In the genomic region with DNA sequence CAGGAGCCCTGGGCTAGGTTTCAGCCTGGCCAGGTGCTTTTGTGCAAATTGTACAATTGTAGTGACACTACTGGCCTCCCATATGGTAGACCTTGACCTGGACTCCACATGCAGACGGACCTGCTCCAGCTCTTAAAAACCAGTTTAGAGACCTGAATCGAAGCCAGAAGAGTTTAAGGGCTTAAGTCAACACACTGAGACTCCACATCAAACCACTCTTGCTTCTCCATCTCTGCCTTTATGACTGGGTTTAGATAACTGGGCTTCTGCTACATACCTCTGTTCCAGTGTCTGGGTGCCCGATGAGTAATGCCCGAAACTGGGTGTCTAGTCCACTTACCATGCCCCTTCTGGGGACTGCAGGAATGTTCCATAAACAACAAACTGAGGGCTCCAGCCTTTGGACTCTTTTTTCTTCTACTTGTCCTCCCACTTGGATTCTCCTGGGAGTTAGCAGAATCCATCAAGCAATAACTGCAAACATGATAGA, we compare ENCODE assay signal across 10 cellular contexts. TPM values are rescaled to one million over a fixed set of nuclear protein-coding genes. Genes with fewer than 3 reads are reported as not detected.
A peak's percentile ranks its signal among the peaks of the same experiment; 100 is the strongest.
DNase-seq lines count a peak whose midpoint lies in the region; ATAC-seq and TF ChIP-seq lines count a peak whose summit lies in the region.
"Had no signal": no experiment of that assay in that cellular context is flagged by ENCODE, and none has a peak within 500 bp of the region (broad histone marks: within the 10 kb centered on the region; RNA-seq: fewer than 3 reads in every experiment).

No MANE protein-coding gene starts in this region.

- no peaks in the 10 kb centered on the region for H3K9me3 ChIP-seq in upper lobe of left lung
- H3K9me3 ChIP-seq in naive thymus-derived CD4-positive, alpha-beta T cell (ENCODE audit: control insufficient read depth in 2 of 3, low read length in 3 of 3): no peaks in the 10 kb centered on the region

- POLR2A ChIA-PET in activated CD8-positive, alpha-beta T cell treated with anti-CD3 and anti-CD28 coated beads for 36 hours (lab: Charles Lee): no interaction called here
- POLR2A ChIA-PET in activated CD8-positive, alpha-beta T cell treated with anti-CD3 and anti-CD28 coated beads, Interleukin-2, amount 10 ng/mL, durations not matched to agents 7 days and 5 days (lab: Charles Lee): interaction anchor here (0.9 kb wide), 1 partner anchor 10 kb away, joined by 3 read pairs; no protein-coding TSS in a partner anchor
- POLR2A ChIA-PET in naive thymus-derived CD4-positive, alpha-beta T cell (lab: Charles Lee): no interaction called here

- WGBS in upper lobe of left lung, 2 donors: 64 to 77% methylated on average over 4 of the region's 4 CpGs

- peak overlapping the region in 3 of 4 donors; percentile 17 to 87 (median 73) for H3K27ac ChIP-seq in upper lobe of left lung
- H3K27ac ChIP-seq in naive thymus-derived CD4-positive, alpha-beta T cell (ENCODE audit: low read depth, low read length): no peak overlapping the region

- no peak for TF ChIP-seq CTCF in activated CD8-positive, alpha-beta T cell treated with anti-CD3 and anti-CD28 coated beads for 36 hours (IDR thresholded peaks at IDR 0.05)
- TF ChIP-seq CTCF in upper lobe of left lung (IDR thresholded peaks at IDR 0.05): no peak

- no peak overlapping the region for H3K4me3 Mint-ChIP-seq in activated CD8-positive, alpha-beta T cell treated with anti-CD3 and anti-CD28 coated beads for 36 hours
- H3K4me3 Mint-ChIP-seq in activated CD8-positive, alpha-beta T cell treated with anti-CD3 and anti-CD28 coated beads, Interleukin-2, amount 10 ng/mL, durations not matched to agents 7 days and 5 days: no peak overlapping the region
- H3K4me3 Mint-ChIP-seq in naive thymus-derived CD4-positive, alpha-beta T cell: no peak overlapping the region
- H3K4me3 Mint-ChIP-seq: activated CD4-positive, alpha-beta T cell treated with anti-CD3 and anti-CD28 coated beads, Interleukin-2, amount 10 ng/mL, durations not matched to agents 24 days and 14 days had no signal

- TF ChIP-seq EP300 in upper lobe of left lung (IDR thresholded peaks at IDR 0.05): no peak

- H3K36me3 ChIP-seq in upper lobe of left lung: no peaks in the 10 kb centered on the region
- H3K36me3 ChIP-seq in naive thymus-derived CD4-positive, alpha-beta T cell (ENCODE audit: control insufficient read depth in 2 of 3, insufficient read depth in 3 of 3, low read length in 3 of 3): no peaks in the 10 kb centered on the region

- H3K27me3 ChIP-seq in upper lobe of left lung: no peaks in the 10 kb centered on the region
- no peaks in the 10 kb centered on the region for H3K27me3 ChIP-seq in naive thymus-derived CD4-positive, alpha-beta T cell (ENCODE audit: control insufficient read depth in 2 of 2, insufficient read depth in 2 of 2, low read length in 2 of 2)

- peaks cover 36 to 42% (median 39%) of the 10 kb centered on the region in 4 donors for H3K4me1 ChIP-seq in upper lobe of left lung
- H3K4me1 ChIP-seq in naive thymus-derived CD4-positive, alpha-beta T cell (ENCODE audit: control insufficient read depth in 2 of 2, insufficient read depth in 2 of 2, low read length in 2 of 2): no peaks in the 10 kb centered on the region

- TF ChIP-seq POLR2A in upper lobe of left lung (IDR thresholded peaks at IDR 0.05): no peak

- H3K4me3 ChIP-seq in upper lobe of left lung: no peak overlapping the region
- H3K4me3 ChIP-seq in naive thymus-derived CD4-positive, alpha-beta T cell (ENCODE audit: low read length): no peak overlapping the region

- no peaks in the 10 kb centered on the region for H3K9me3 Mint-ChIP-seq in activated CD8-positive, alpha-beta T cell treated with anti-CD3 and anti-CD28 coated beads for 36 hours
- no peaks in the 10 kb centered on the region for H3K9me3 Mint-ChIP-seq in activated CD8-positive, alpha-beta T cell treated with anti-CD3 and anti-CD28 coated beads, Interleukin-2, amount 10 ng/mL, durations not matched to agents 7 days and 5 days (ENCODE audit: insufficient read depth)
- no peaks in the 10 kb centered on the region for H3K9me3 Mint-ChIP-seq in naive thymus-derived CD4-positive, alpha-beta T cell
- H3K9me3 Mint-ChIP-seq: activated CD4-positive, alpha-beta T cell treated with anti-CD3 and anti-CD28 coated beads, Interleukin-2, amount 10 ng/mL, durations not matched to agents 24 days and 14 days had no signal

- DNase-seq in activated CD8-positive, alpha-beta T cell treated with anti-CD3 and anti-CD28 coated beads for 36 hours: peak; percentile 2
- no peak for DNase-seq in activated CD8-positive, alpha-beta T cell treated with anti-CD3 and anti-CD28 coated beads, Interleukin-2, amount 10 ng/mL, durations not matched to agents 7 days and 5 days
- DNase-seq in amniotic epithelial cell (ENCODE audit: low read depth) (peak; percentile 79), left lobe of liver (ENCODE audit: low spot score) (no peak), upper lobe of left lung (peak in 1 of 2 donors; percentile 28), HUDEP-2 (lab: John Stamatoyannopoulos, UW; ENCODE audit: unreplicated experiment in 76 of 76) (no peak), NCI-H1694 treated with DMSO at 0.1 percent for 48 hours (lab: John Stamatoyannopoulos, UW) (no peak)
- DNase-seq in naive thymus-derived CD4-positive, alpha-beta T cell: no peak
- DNase-seq: activated CD4-positive, alpha-beta T cell treated with anti-CD3 and anti-CD28 coated beads, Interleukin-2, amount 10 ng/mL, durations not matched to agents 24 days and 14 days had no signal

- intact Hi-C loops in activated CD8-positive, alpha-beta T cell treated with anti-CD3 and anti-CD28 coated beads for 36 hours (cut with micrococcal nuclease): no loop called here
- intact Hi-C loops in naive thymus-derived CD4-positive, alpha-beta T cell (cut with micrococcal nuclease): no loop called here

- ATAC-seq in activated CD8-positive, alpha-beta T cell treated with anti-CD3 and anti-CD28 coated beads for 36 hours: peak; percentile 30
- no peak for ATAC-seq in activated CD8-positive, alpha-beta T cell treated with anti-CD3 and anti-CD28 coated beads, Interleukin-2, amount 10 ng/mL, durations not matched to agents 7 days and 5 days
- peak; percentile 37 for ATAC-seq in left lobe of liver
- peak in 1 of 2 donors; percentile 38 for ATAC-seq in upper lobe of left lung (ENCODE audit: low FRiP score in 2 of 2)
- no peak for ATAC-seq in naive thymus-derived CD4-positive, alpha-beta T cell

- H3K27me3 Mint-ChIP-seq in activated CD8-positive, alpha-beta T cell treated with anti-CD3 and anti-CD28 coated beads for 36 hours: peaks cover 9% of the 10 kb centered on the region
- peaks cover 6% of the 10 kb centered on the region for H3K27me3 Mint-ChIP-seq in activated CD8-positive, alpha-beta T cell treated with anti-CD3 and anti-CD28 coated beads, Interleukin-2, amount 10 ng/mL, durations not matched to agents 7 days and 5 days (ENCODE audit: low read depth)
- H3K27me3 Mint-ChIP-seq in naive thymus-derived CD4-positive, alpha-beta T cell: peaks cover 0 to 17% (median 9%) of the 10 kb centered on the region in 5 donors

- no peak overlapping the region for H3K27ac Mint-ChIP-seq in activated CD8-positive, alpha-beta T cell treated with anti-CD3 and anti-CD28 coated beads for 36 hours
- H3K27ac Mint-ChIP-seq in activated CD8-positive, alpha-beta T cell treated with anti-CD3 and anti-CD28 coated beads, Interleukin-2, amount 10 ng/mL, durations not matched to agents 7 days and 5 days: no peak overlapping the region
- no peak overlapping the region for H3K27ac Mint-ChIP-seq in naive thymus-derived CD4-positive, alpha-beta T cell

- H3K36me3 Mint-ChIP-seq in activated CD8-positive, alpha-beta T cell treated with anti-CD3 and anti-CD28 coated beads for 36 hours (ENCODE audit: low read depth): no peaks in the 10 kb centered on the region
- H3K36me3 Mint-ChIP-seq in activated CD8-positive, alpha-beta T cell treated with anti-CD3 and anti-CD28 coated beads, Interleukin-2, amount 10 ng/mL, durations not matched to agents 7 days and 5 days (ENCODE audit: low read depth): no peaks in the 10 kb centered on the region
- no peaks in the 10 kb centered on the region for H3K36me3 Mint-ChIP-seq in naive thymus-derived CD4-positive, alpha-beta T cell

- CTCF ChIA-PET in activated CD8-positive, alpha-beta T cell treated with anti-CD3 and anti-CD28 coated beads for 36 hours (lab: Charles Lee): no interaction called here
- CTCF ChIA-PET in activated CD8-positive, alpha-beta T cell treated with anti-CD3 and anti-CD28 coated beads, Interleukin-2, amount 10 ng/mL, durations not matched to agents 7 days and 5 days (lab: Charles Lee): no interaction called here
- CTCF ChIA-PET in naive thymus-derived CD4-positive, alpha-beta T cell (lab: Charles Lee): no interaction called here

- H3K4me1 Mint-ChIP-seq in activated CD8-positive, alpha-beta T cell treated with anti-CD3 and anti-CD28 coated beads for 36 hours (ENCODE audit: low read depth): peaks cover 8% of the 10 kb centered on the region
- H3K4me1 Mint-ChIP-seq in activated CD8-positive, alpha-beta T cell treated with anti-CD3 and anti-CD28 coated beads, Interleukin-2, amount 10 ng/mL, durations not matched to agents 7 days and 5 days (ENCODE audit: low read depth): no peaks in the 10 kb centered on the region
- H3K4me1 Mint-ChIP-seq in naive thymus-derived CD4-positive, alpha-beta T cell: peaks cover 0 to 3% (median 0%) of the 10 kb centered on the region in 7 donors

RNA-seq across cellular contexts. Expression of a gene that starts 32.8 kb away (rescaled TPM):
- total RNA-seq in activated CD8-positive, alpha-beta T cell treated with anti-CD3 and anti-CD28 coated beads for 36 hours: not detected
- not detected for total RNA-seq in activated CD8-positive, alpha-beta T cell treated with anti-CD3 and anti-CD28 coated beads, Interleukin-2, amount 10 ng/mL, durations not matched to agents 7 days and 5 days
- total RNA-seq in left lobe of liver: not detected
- 10 to 100 TPM in 1 of 6 donors, 1 to 10 TPM in 4, under 1 TPM in 1; 0.11 to 20.8 (median 3.7) TPM for total RNA-seq in upper lobe of left lung
- total RNA-seq in naive thymus-derived CD4-positive, alpha-beta T cell: not detected
- not detected for polyA plus RNA-seq in naive thymus-derived CD4-positive, alpha-beta T cell
- total RNA-seq: activated CD4-positive, alpha-beta T cell treated with anti-CD3 and anti-CD28 coated beads, Interleukin-2, amount 10 ng/mL, durations not matched to agents 24 days and 14 days had no signal
- polyA plus RNA-seq: neural cell had no signal

Comparison
In these comparisons a context has a peak if more than half of its experiments do, and no peak if none do; other contexts are left out.
1. ATAC-seq: peak in activated CD8-positive, alpha-beta T cell treated with anti-CD3 and anti-CD28 coated beads for 36 hours (single experiment) and left lobe of liver (single experiment); none in activated CD8-positive, alpha-beta T cell treated with anti-CD3 and anti-CD28 coated beads, Interleukin-2, amount 10 ng/mL, durations not matched to agents 7 days and 5 days (single experiment) and naive thymus-derived CD4-positive, alpha-beta T cell (single experiment).
2. DNase-seq: peak in activated CD8-positive, alpha-beta T cell treated with anti-CD3 and anti-CD28 coated beads for 36 hours (single experiment) and amniotic epithelial cell (single experiment); none in activated CD8-positive, alpha-beta T cell treated with anti-CD3 and anti-CD28 coated beads, Interleukin-2, amount 10 ng/mL, durations not matched to agents 7 days and 5 days (single experiment), left lobe of liver (single experiment), HUDEP-2 (0 of 76), NCI-H1694 treated with DMSO at 0.1 percent for 48 hours (single experiment) and naive thymus-derived CD4-positive, alpha-beta T cell (0 of 9).